Comparison of ENCODE assay signal across 22 cellular contexts in genomic region chr6:52059821-52060220, GRCh38. TPM values are rescaled to one million over a fixed set of nuclear protein-coding genes. Genes with fewer than 3 reads are reported as not detected.
DNase-seq lines count a peak whose midpoint lies in the region; ATAC-seq and TF ChIP-seq lines count a peak whose summit lies in the region.
"Had no signal": no experiment of that assay in that cellular context is flagged by ENCODE, and none has a peak within 500 bp of the region (broad histone marks: within the 10 kb centered on the region; RNA-seq: fewer than 3 reads in every experiment).

No MANE protein-coding gene starts in this region.

- H3K9me3 ChIP-seq in esophagus muscularis mucosa (no peaks in the 10 kb centered on the region), thyroid gland (no peaks in the 10 kb centered on the region)
- H3K9me3 ChIP-seq: MG63 had no signal

- no peak for TF ChIP-seq EP300 in esophagus muscularis mucosa (IDR thresholded peaks at IDR 0.05)

- no peak overlapping the region for H3K4me3 Mint-ChIP-seq in activated naive CD8-positive, alpha-beta T cell treated with anti-CD3 and anti-CD28 coated beads, Interleukin-2, amount 50 U/mL, for 24 hours
- H3K4me3 Mint-ChIP-seq: B cell; CD4-positive, CD25-positive, alpha-beta regulatory T cell had no signal

- no peaks in the 10 kb centered on the region for H3K9me3 Mint-ChIP-seq in activated naive CD8-positive, alpha-beta T cell treated with anti-CD3 and anti-CD28 coated beads, Interleukin-2, amount 50 U/mL, for 24 hours

- TF ChIP-seq CTCF in esophagus muscularis mucosa (IDR thresholded peaks at IDR 0.05) (no peak), thyroid gland (IDR thresholded peaks at IDR 0.05) (no peak)

- H3K36me3 ChIP-seq in esophagus muscularis mucosa (no peaks in the 10 kb centered on the region), thyroid gland (no peaks in the 10 kb centered on the region)
- H3K36me3 ChIP-seq: MG63 had no signal

- TF ChIP-seq POLR2A in esophagus muscularis mucosa (IDR thresholded peaks at IDR 0.05; ENCODE audit: low read depth) (no peak), thyroid gland (IDR thresholded peaks at IDR 0.05) (no peak)

- 74% methylated on average over 1 of the region's 1 CpG for WGBS in esophagus muscularis mucosa
- WGBS in thyroid gland, 2 donors = 17 to 50% methylated on average over 1 of the region's 1 CpG

- peaks cover 13% of the 10 kb centered on the region for H3K4me1 Mint-ChIP-seq in activated naive CD8-positive, alpha-beta T cell treated with anti-CD3 and anti-CD28 coated beads, Interleukin-2, amount 50 U/mL, for 24 hours

- H3K27me3 ChIP-seq in esophagus muscularis mucosa (no peaks in the 10 kb centered on the region), thyroid gland (no peaks in the 10 kb centered on the region)

- no peaks in the 10 kb centered on the region for H3K36me3 Mint-ChIP-seq in activated naive CD8-positive, alpha-beta T cell treated with anti-CD3 and anti-CD28 coated beads, Interleukin-2, amount 50 U/mL, for 24 hours (ENCODE audit: low read depth)
- H3K36me3 Mint-ChIP-seq: CD4-positive, CD25-positive, alpha-beta regulatory T cell had no signal

- DNase-seq in Caki2 (ENCODE audit: low read depth) (peak; percentile 81), esophagus muscularis mucosa (ENCODE audit: extremely low spot score) (peak; percentile 66), left kidney (ENCODE audit: low read depth, low spot score) (peak; percentile 47), thyroid gland (peak; percentile 48 to 72)
- no peak for DNase-seq in stimulated activated naive CD4-positive, alpha-beta T cell treated with Interleukin-2 at 50 U/mL for 16 hours (lab: John Stamatoyannopoulos, UW)
- DNase-seq in activated naive CD8-positive, alpha-beta T cell treated with anti-CD3 and anti-CD28 coated beads, Interleukin-2, amount 50 U/mL, for 24 hours = no peak
- DNase-seq: CD4-positive, CD25-positive, alpha-beta regulatory T cell; DMS79; MG63; NCI-H1048; NCI-H1436; NCI-H187 treated with DMSO at 0.1 percent for 48 hours; NCI-H2107; NCI-H510A; NCI-H748 treated with DMSO at 0.1 percent for 48 hours; NK-92 treated with Interleukin-12 subunit alpha and Interleukin-12 subunit beta, amount 100 ng/mL, for 24 hours had no signal

- intact Hi-C loops in esophagus muscularis mucosa (cut with DNase I) (no loop called here), thyroid gland (cut with DNase I) (no loop called here)

- peaks cover 8% of the 10 kb centered on the region for H3K27me3 Mint-ChIP-seq in activated naive CD8-positive, alpha-beta T cell treated with anti-CD3 and anti-CD28 coated beads, Interleukin-2, amount 50 U/mL, for 24 hours

- H3K4me1 ChIP-seq in esophagus muscularis mucosa (peaks cover 0 to 5% (median 0%) of the 10 kb centered on the region in 4 donors), thyroid gland (peaks cover 11 to 24% of the 10 kb centered on the region in 2 donors)

- H3K27ac Mint-ChIP-seq in activated naive CD8-positive, alpha-beta T cell treated with anti-CD3 and anti-CD28 coated beads, Interleukin-2, amount 50 U/mL, for 24 hours = no peak overlapping the region
- H3K27ac Mint-ChIP-seq: B cell; CD4-positive, CD25-positive, alpha-beta regulatory T cell had no signal

- no peak for ATAC-seq in activated naive CD8-positive, alpha-beta T cell treated with anti-CD3 and anti-CD28 coated beads, Interleukin-2, amount 50 U/mL, for 24 hours
- no peak for ATAC-seq in GM18502 (IDR thresholded peaks at IDR 0.05; ENCODE audit: poor library complexity, unreplicated experiment)
- ATAC-seq: HepG2, K562, Panc1 had no signal

- no peak overlapping the region for H3K27ac ChIP-seq in esophagus muscularis mucosa (replicated peaks in 1 of 4)
- peak overlapping the region; percentile 70 to 91 (median 81) for H3K27ac ChIP-seq in thyroid gland
- H3K27ac ChIP-seq: HL-60 had no signal

- in situ Hi-C loops in Caki2 (cut with HindIII; ENCODE audit: low pct_unique_long_range_greater_than_20kb, low sequenced_read_pairs) = no loop called here

- H3K4me3 ChIP-seq in esophagus muscularis mucosa (no peak overlapping the region), thyroid gland (replicated peaks in 1 of 3) (no peak overlapping the region)
- H3K4me3 ChIP-seq: K562, MG63 had no signal

RNA-seq across cellular contexts. Expression of gene PKHD1, which starts 27.6 kb away (rescaled TPM):
- 3.4 and 4.2 TPM in 2 replicates for total RNA-seq in Caki2 (2014; rRNA removed; shearing (Covaris generic); ENCODE audit: low replicate concordance)
- total RNA-seq in esophagus muscularis mucosa = under 1 TPM in 1 of 4 donors, not detected in 3; under 0.01 TPM
- total RNA-seq in thyroid gland = under 1 TPM; under 0.01 to 0.11 (median 0.07) TPM
- total RNA-seq: B cell had no signal

Comparison
In these comparisons a context has a peak if more than half of its experiments do, and no peak if none do; other contexts are left out.
1. DNase-seq: peak in Caki2 (single experiment), esophagus muscularis mucosa (single experiment), left kidney (single experiment) and thyroid gland (2 of 2); none in stimulated activated naive CD4-positive, alpha-beta T cell treated with Interleukin-2 at 50 U/mL for 16 hours (single experiment) and activated naive CD8-positive, alpha-beta T cell treated with anti-CD3 and anti-CD28 coated beads, Interleukin-2, amount 50 U/mL, for 24 hours (single experiment).
2. H3K27ac ChIP-seq: peak in thyroid gland (3 of 3); none in esophagus muscularis mucosa (0 of 4).